ENCODE assay signal across 35 cellular contexts in genomic region chr1:182721525-182721924, GRCh38. TPM values are rescaled to one million over a fixed set of nuclear protein-coding genes. Genes with fewer than 3 reads are reported as not detected.
"Had no signal": no experiment of that assay in that cellular context is flagged by ENCODE, and none has a peak within 500 bp of the region (broad histone marks: within the 10 kb centered on the region; RNA-seq: fewer than 3 reads in every experiment).

No MANE protein-coding gene starts in this region.

- H3K36me3 Mint-ChIP-seq: activated CD4-positive, alpha-beta memory T cell treated with anti-CD3 and anti-CD28 coated beads for 36 hours; activated naive CD4-positive, alpha-beta T cell treated with anti-CD3 and anti-CD28 coated beads, Interleukin-2, amount 50 U/mL, for 72 hours; activated naive CD8-positive, alpha-beta T cell treated with anti-CD3 and anti-CD28 coated beads, Interleukin-2, amount 10 ng/mL, durations not matched to agents 7 days and 5 days had no signal

- H3K9me3 ChIP-seq: adrenal gland, body of pancreas, breast epithelium had no signal

- H3K4me1 ChIP-seq: adrenal gland, body of pancreas, breast epithelium had no signal

- ATAC-seq: activated T-cell treated with anti-CD3 and anti-CD28 coated beads, Interleukin-2, amount 50 U/mL, for 4 hours; activated T-cell treated with anti-CD3 and anti-CD28 coated beads, Interleukin-2, amount 50 U/mL, for 72 hours; activated T-helper 17 cell treated with anti-CD3 and anti-CD28 coated beads, Interleukin-2, amount 50 U/mL, for 72 hours; body of pancreas had no signal

- H3K4me3 ChIP-seq: adrenal gland, body of pancreas, breast epithelium had no signal

- DNase-seq: activated B cell treated with CpG ODN at 0.5 μM for 24 hours; activated CD4-positive, alpha-beta memory T cell treated with anti-CD3 and anti-CD28 coated beads for 36 hours; activated CD4-positive, alpha-beta T cell treated with anti-CD3 and anti-CD28 coated beads for 48 hours; activated CD4-positive, alpha-beta T cell treated with anti-CD3 and anti-CD28 coated beads, Interleukin-2, amount 10 ng/mL, durations not matched to agents 7 days and 5 days; activated CD4-positive, alpha-beta T cell treated with anti-CD3 and anti-CD28 coated beads, Interleukin-2, amount 50 U/mL, for 4 hours; activated CD4-positive, CD25-positive, alpha-beta regulatory T cell treated with anti-CD3 and anti-CD28 coated beads, Interleukin-2, amount 50 U/mL, for 72 hours; activated CD8-positive, alpha-beta memory T cell treated with anti-CD3 and anti-CD28 coated beads, Interleukin-2, amount 50 U/mL, for 4 hours; activated effector memory CD4-positive, alpha-beta T cell treated with anti-CD3 and anti-CD28 coated beads, Interleukin-2, amount 50 U/mL, for 16 hours; activated gamma-delta T cell treated with Interleukin-2 at 50 U/mL for 16 hours; activated naive CD4-positive, alpha-beta T cell; activated naive CD4-positive, alpha-beta T cell treated with anti-CD3 and anti-CD28 coated beads, Interleukin-2, amount 50 U/mL, for 16 hours; activated naive CD8-positive, alpha-beta T cell treated with anti-CD3 and anti-CD28 coated beads, Interleukin-2, amount 10 ng/mL, durations not matched to agents 7 days and 5 days; activated T-cell treated with anti-CD3 and anti-CD28 coated beads for 4 hours; activated T-cell treated with anti-CD3 and anti-CD28 coated beads, Interleukin-2, amount 50 U/mL, for 1 hour; activated T-cell treated with anti-CD3 and anti-CD28 coated beads, Interleukin-2, amount 50 U/mL, for 4 hours; activated T-cell treated with anti-CD3 and anti-CD28 coated beads, Interleukin-2, amount 50 U/mL, for 72 hours; adrenal gland; amniotic stem cell; aorta; body of pancreas; brain microvascular endothelial cell; central memory CD4-positive, alpha-beta T cell; SW 1271; T-helper 1 cell; T-helper 2 cell; T-helper 9 cell had no signal

- H3K27ac Mint-ChIP-seq: activated B cell treated with CpG ODN at 0.5 μM for 24 hours; activated CD4-positive, alpha-beta memory T cell treated with anti-CD3 and anti-CD28 coated beads for 36 hours; activated CD4-positive, alpha-beta T cell treated with anti-CD3 and anti-CD28 coated beads, Interleukin-2, amount 10 ng/mL, durations not matched to agents 7 days and 5 days; activated naive CD4-positive, alpha-beta T cell treated with anti-CD3 and anti-CD28 coated beads, Interleukin-2, amount 50 U/mL, for 72 hours; activated naive CD8-positive, alpha-beta T cell treated with anti-CD3 and anti-CD28 coated beads, Interleukin-2, amount 10 ng/mL, durations not matched to agents 7 days and 5 days; activated T-cell treated with anti-CD3 and anti-CD28 coated beads, Interleukin-2, amount 50 U/mL, for 72 hours; activated T-helper 1 cell treated with anti-CD3 and anti-CD28 coated beads, Interleukin-12 subunit alpha, Interleukin-12 subunit beta, Interleukin-2, Interleukin-4 antibody, amounts not matched to agents 30 ng/mL and 10 ng/mL and 1 ng/mL, durations not matched to agents 14 hours and 24 hours and 36 hours; activated T-helper 17 cell treated with anti-CD3 and anti-CD28 coated beads, Interleukin-2, amount 50 U/mL, for 72 hours; T-helper 1 cell treated with Interleukin-12 subunit alpha and Interleukin-12 subunit beta and Interleukin-4 antibody, amounts not matched to agents 30 μg/mL and 1 μg/mL, for 36 hours; T-helper 2 cell treated with Interferon-gamma antibody and Interleukin-4, amounts not matched to agents 5 μg/mL and 100 μg/mL, for 36 hours had no signal

- H3K27ac ChIP-seq: adrenal gland, body of pancreas, brain microvascular endothelial cell, breast epithelium, VCaP had no signal

- H3K27me3 ChIP-seq: adrenal gland, body of pancreas, brain microvascular endothelial cell, breast epithelium had no signal

- H3K4me3 Mint-ChIP-seq: activated B cell treated with CpG ODN at 0.5 μM for 24 hours; activated CD4-positive, alpha-beta memory T cell treated with anti-CD3 and anti-CD28 coated beads for 36 hours; activated CD4-positive, alpha-beta T cell treated with anti-CD3 and anti-CD28 coated beads, Interleukin-2, amount 10 ng/mL, durations not matched to agents 7 days and 5 days; activated naive CD8-positive, alpha-beta T cell treated with anti-CD3 and anti-CD28 coated beads, Interleukin-2, amount 10 ng/mL, durations not matched to agents 7 days and 5 days; activated T-cell treated with anti-CD3 and anti-CD28 coated beads, Interleukin-2, amount 50 U/mL, for 4 hours; activated T-cell treated with anti-CD3 and anti-CD28 coated beads, Interleukin-2, amount 50 U/mL, for 72 hours; activated T-helper 1 cell treated with anti-CD3 and anti-CD28 coated beads, Interleukin-12 subunit alpha, Interleukin-12 subunit beta, Interleukin-2, Interleukin-4 antibody, amounts not matched to agents 30 ng/mL and 10 ng/mL and 1 ng/mL, durations not matched to agents 14 hours and 24 hours and 36 hours; activated T-helper 17 cell treated with anti-CD3 and anti-CD28 coated beads, Interleukin-2, amount 50 U/mL, for 72 hours; T-helper 1 cell treated with Interleukin-12 subunit alpha and Interleukin-12 subunit beta and Interleukin-4 antibody, amounts not matched to agents 30 μg/mL and 1 μg/mL, for 36 hours; T-helper 2 cell treated with Interferon-gamma antibody and Interleukin-4, amounts not matched to agents 5 μg/mL and 100 μg/mL, for 36 hours had no signal

- H3K36me3 ChIP-seq: adrenal gland, brain microvascular endothelial cell, breast epithelium had no signal

- H3K9me3 Mint-ChIP-seq: activated B cell treated with CpG ODN at 0.5 μM for 24 hours; activated CD4-positive, alpha-beta memory T cell treated with anti-CD3 and anti-CD28 coated beads for 36 hours; activated CD4-positive, alpha-beta T cell treated with anti-CD3 and anti-CD28 coated beads, Interleukin-2, amount 10 ng/mL, durations not matched to agents 7 days and 5 days; activated naive CD4-positive, alpha-beta T cell treated with anti-CD3 and anti-CD28 coated beads, Interleukin-2, amount 50 U/mL, for 72 hours; activated T-cell treated with anti-CD3 and anti-CD28 coated beads, Interleukin-2, amount 50 U/mL, for 4 hours; activated T-cell treated with anti-CD3 and anti-CD28 coated beads, Interleukin-2, amount 50 U/mL, for 72 hours; activated T-helper 1 cell treated with anti-CD3 and anti-CD28 coated beads, Interleukin-12 subunit alpha, Interleukin-12 subunit beta, Interleukin-2, Interleukin-4 antibody, amounts not matched to agents 30 ng/mL and 10 ng/mL and 1 ng/mL, durations not matched to agents 14 hours and 24 hours and 36 hours; activated T-helper 17 cell treated with anti-CD3 and anti-CD28 coated beads, Interleukin-2, amount 50 U/mL, for 72 hours; T-helper 1 cell treated with Interleukin-12 subunit alpha and Interleukin-12 subunit beta and Interleukin-4 antibody, amounts not matched to agents 30 μg/mL and 1 μg/mL, for 36 hours; T-helper 2 cell treated with Interferon-gamma antibody and Interleukin-4, amounts not matched to agents 5 μg/mL and 100 μg/mL, for 36 hours had no signal

- H3K27me3 Mint-ChIP-seq: activated B cell treated with CpG ODN at 0.5 μM for 24 hours; activated CD4-positive, alpha-beta memory T cell treated with anti-CD3 and anti-CD28 coated beads for 36 hours; activated T-helper 17 cell treated with anti-CD3 and anti-CD28 coated beads, Interleukin-2, amount 50 U/mL, for 72 hours had no signal

RNA-seq across cellular contexts. Expression of gene RGS8, which starts 37.1 kb away (rescaled TPM):
- total RNA-seq: activated B cell treated with CpG ODN at 0.5 μM for 24 hours; activated CD4-positive, alpha-beta T cell treated with anti-CD3 and anti-CD28 coated beads, Interleukin-2, amount 10 ng/mL, durations not matched to agents 7 days and 5 days; activated CD8-positive, alpha-beta memory T cell treated with anti-CD3 and anti-CD28 coated beads for 36 hours; activated naive CD4-positive, alpha-beta T cell treated with anti-CD3 and anti-CD28 coated beads, Interleukin-2, amount 50 U/mL, for 72 hours; activated naive CD8-positive, alpha-beta T cell treated with anti-CD3 and anti-CD28 coated beads, Interleukin-2, amount 10 ng/mL, durations not matched to agents 7 days and 5 days; activated T-cell treated with anti-CD3 and anti-CD28 coated beads, Interleukin-2, amount 50 U/mL, for 4 hours; activated T-helper 1 cell treated with anti-CD3 and anti-CD28 coated beads, Interleukin-12 subunit alpha, Interleukin-12 subunit beta, Interleukin-2, Interleukin-4 antibody, amounts not matched to agents 30 ng/mL and 10 ng/mL and 1 ng/mL, durations not matched to agents 14 hours and 24 hours and 36 hours; body of pancreas; breast epithelium; cardiac septum had no signal
- polyA plus RNA-seq: aorta had no signal
